ENCODE assay signal across 20 cellular contexts in genomic region chr17:41540921-41541625, GRCh38. TPM values are rescaled to one million over a fixed set of nuclear protein-coding genes. Genes with fewer than 3 reads are reported as not detected.
DNase-seq lines count a peak whose midpoint lies in the region; ATAC-seq, FAIRE-seq and TF ChIP-seq lines count a peak whose summit lies in the region.
"Had no signal": no experiment of that assay in that cellular context is flagged by ENCODE, and none has a peak within 500 bp of the region (broad histone marks: within the 10 kb centered on the region; RNA-seq: fewer than 3 reads in every experiment).

No MANE protein-coding gene starts in this region.

- TF ChIP-seq POLR2A in endothelial cell of umbilical vein (IDR thresholded peaks at IDR 0.05; ENCODE audit: low read depth, low read length), result no peak

- H3K4me3 ChIP-seq in GM23248 (no peak overlapping the region), PC-3 (ENCODE audit: low read length) (peak overlapping the region; percentile 28; the same call in 1 of the 2 replicates), endothelial cell of umbilical vein (replicated peaks in 1 of 3; ENCODE audit: insufficient read depth in 1 of 3, low read depth in 1 of 3, low read length in 3 of 3) (no peak overlapping the region)
- H3K4me3 ChIP-seq: colonic mucosa had no signal

- peak; percentile 48 for DNase-seq in GM23248
- peak; percentile 83 for DNase-seq in PC-3
- peak; percentile 37 for DNase-seq in endothelial cell of umbilical vein (ENCODE audit: low read depth, low spot score)
- peak; percentile 25 for DNase-seq in posterior vena cava (ENCODE audit: low spot score)
- no peak for DNase-seq in activated naive CD4-positive, alpha-beta T cell treated with anti-CD3 and anti-CD28 coated beads, Interleukin-2, amount 50 U/mL, for 16 hours
- no peak for DNase-seq in DMS153 (lab: John Stamatoyannopoulos, UW)
- DNase-seq: activated CD8-positive, alpha-beta memory T cell treated with anti-CD3 and anti-CD28 coated beads, Interleukin-2, amount 50 U/mL, for 48 hours; activated naive CD4-positive, alpha-beta T cell; colonic mucosa; mesendoderm; nucleus accumbens; stimulated activated CD4-positive, alpha-beta T cell treated with anti-CD3 and anti-CD28 coated beads, Interleukin-2, amount 100 ng/mL, for 24 hours had no signal

- TF ChIP-seq CTCF in PC-3 (conservative IDR thresholded peaks at IDR 0.05; ENCODE audit: low read depth, low read length) (no peak), endothelial cell of umbilical vein (IDR thresholded peaks at IDR 0.05; ENCODE audit: extremely low read depth in 1 of 2, insufficient read depth in 1 of 2, low read depth in 1 of 2, low read length in 2 of 2) (no peak)

- H3K4me2 ChIP-seq in GM23248 (ENCODE audit: unreplicated experiment) (no peak overlapping the region), PC-3 (ENCODE audit: low read length) (peak overlapping the region; percentile 69), endothelial cell of umbilical vein (ENCODE audit: insufficient read depth, low read length) (no peak overlapping the region)

- ATAC-seq in PC-3 (peak; percentile 82), HG02973 (IDR thresholded peaks at IDR 0.05; ENCODE audit: unreplicated experiment) (no peak), HG03432 (IDR thresholded peaks at IDR 0.05; ENCODE audit: unreplicated experiment) (no peak)
- ATAC-seq: sciatic nerve had no signal

- H3K9ac ChIP-seq in GM23248 (no peak overlapping the region), PC-3 (ENCODE audit: low read length) (peak overlapping the region; percentile 45; the same call in 1 of the 2 replicates), endothelial cell of umbilical vein (replicated peaks; ENCODE audit: extremely low read depth, insufficient read depth, low read length) (no peak overlapping the region)

- H3F3A ChIP-seq in GM23248 (ENCODE audit: insufficient read depth) (no peaks in the 10 kb centered on the region), PC-3 (ENCODE audit: low read length, unreplicated experiment) (no peaks in the 10 kb centered on the region)

- 79 to 80% methylated on average over 10 of the region's 10 CpGs for WGBS in GM23248 (ENCODE audit: low coverage in 1 of 2, low lambda C conversion rate in 2 of 2, missing lambda C conversion rate in 2 of 2), 2 experiments

- H3K9me3 ChIP-seq in GM23248 (ENCODE audit: low read depth), result no peaks in the 10 kb centered on the region
- H3K9me3 ChIP-seq in PC-3 (ENCODE audit: low read length), result no peaks in the 10 kb centered on the region
- no peaks in the 10 kb centered on the region for H3K9me3 ChIP-seq in endothelial cell of umbilical vein (replicated peaks; ENCODE audit: control insufficient read depth, insufficient read depth, low read length)
- H3K9me3 ChIP-seq: colonic mucosa had no signal

- no peaks in the 10 kb centered on the region for H4K20me1 ChIP-seq in GM23248 (ENCODE audit: insufficient read depth)
- no peaks in the 10 kb centered on the region for H4K20me1 ChIP-seq in PC-3 (ENCODE audit: low read length)
- H4K20me1 ChIP-seq in endothelial cell of umbilical vein (replicated peaks; ENCODE audit: control insufficient read depth, extremely low read depth, insufficient read depth, low read length), result no peaks in the 10 kb centered on the region

- no peaks in the 10 kb centered on the region for H3K9me1 ChIP-seq in endothelial cell of umbilical vein (replicated peaks; ENCODE audit: control insufficient read depth, extremely low read depth, insufficient read depth, low read length)

- POLR2A ChIA-PET in PC-3 (lab: Charles Lee; ENCODE audit: unreplicated experiment) (interaction anchor here (0.6 to 0.8 kb wide), 3 partner anchors 11 to 621 kb away, joined by 4 to 6 read pairs (median 5); no protein-coding TSS in a partner anchor), endothelial cell of umbilical vein (lab: Charles Lee) (interaction anchor here (1.0 kb wide), 1 partner anchor 19 kb away, joined by 3 read pairs; no protein-coding TSS in a partner anchor)

- intact Hi-C loops in PC-3 (cut with micrococcal nuclease) (loop anchor here (10.0 kb wide), 1 partner anchor 736 kb away; no protein-coding TSS in a partner anchor), endothelial cell of umbilical vein (cut with micrococcal nuclease) (no loop called here), posterior vena cava (cut with DNase I) (loop anchor here in 1 of 2 donors (5.0 to 10.0 kb wide), 2 partner anchors 104 to 634 kb away; no protein-coding TSS in a partner anchor)

- H3K36me3 ChIP-seq in GM23248 (ENCODE audit: low read depth), result no peaks in the 10 kb centered on the region
- H3K36me3 ChIP-seq in PC-3 (ENCODE audit: low read depth, low read length), result no peaks in the 10 kb centered on the region
- no peaks in the 10 kb centered on the region for H3K36me3 ChIP-seq in endothelial cell of umbilical vein (ENCODE audit: control insufficient read depth in 2 of 2, extremely low read depth in 1 of 2, insufficient read depth in 2 of 2, low read length in 2 of 2)
- H3K36me3 ChIP-seq: colonic mucosa had no signal

- CTCF ChIA-PET in PC-3 (lab: Charles Lee), result no interaction called here
- CTCF ChIA-PET in endothelial cell of umbilical vein (lab: Charles Lee), result interaction anchor here (0.6 to 3.3 kb wide), 11 partner anchors 8 to 219 kb away, joined by 3 to 28 read pairs (median 6); partner anchors contain the start of gene KRT19

- in situ Hi-C loops in GM23248 (cut with MboI), result no loop called here

- H2AFZ ChIP-seq in GM23248 (no peak overlapping the region), PC-3 (ENCODE audit: low read length) (no peak overlapping the region), endothelial cell of umbilical vein (ENCODE audit: low read depth, low read length) (no peak overlapping the region)

- peak; percentile 80 for FAIRE-seq in endothelial cell of umbilical vein (lab: Jason Lieb, UNC)
- FAIRE-seq: astrocyte had no signal

- peaks cover 11% of the 10 kb centered on the region; the same call in 1 of the 2 replicates for H3K4me1 ChIP-seq in GM23248 (ENCODE audit: insufficient read depth)
- H3K4me1 ChIP-seq in PC-3 (ENCODE audit: insufficient read depth, low read length), result peaks cover 64% of the 10 kb centered on the region
- H3K4me1 ChIP-seq in endothelial cell of umbilical vein (ENCODE audit: control insufficient read depth, extremely low read depth, insufficient read depth, low read length), result no peaks in the 10 kb centered on the region

- BruUV-seq in PC-3 (replicated peaks; lab: Mats Ljungman, UMichigan) (no TSS peak), endothelial cell of umbilical vein (replicated peaks; lab: Mats Ljungman, UMichigan) (no TSS peak)

- no peak overlapping the region for H3K27ac ChIP-seq in GM23248
- peak overlapping the region; percentile 85 for H3K27ac ChIP-seq in PC-3 (ENCODE audit: low read length)
- no peak overlapping the region for H3K27ac ChIP-seq in endothelial cell of umbilical vein (ENCODE audit: insufficient read depth, low read depth, low read length)
- H3K27ac ChIP-seq: colonic mucosa, HL-60 had no signal

- H3K27me3 ChIP-seq in GM23248 (replicated peaks; ENCODE audit: insufficient read depth) (no peaks in the 10 kb centered on the region), PC-3 (ENCODE audit: low read length) (no peaks in the 10 kb centered on the region), endothelial cell of umbilical vein (ENCODE audit: control insufficient read depth in 2 of 2, insufficient read depth in 2 of 2, low read length in 2 of 2) (no peaks in the 10 kb centered on the region)
- H3K27me3 ChIP-seq: colonic mucosa had no signal

- H3K9me2 ChIP-seq in GM23248 (ENCODE audit: insufficient read depth) (no peaks in the 10 kb centered on the region), PC-3 (replicated peaks; ENCODE audit: low read length) (no peaks in the 10 kb centered on the region)

- H3K79me2 ChIP-seq in GM23248 (ENCODE audit: insufficient read depth), result no peaks in the 10 kb centered on the region
- H3K79me2 ChIP-seq in PC-3 (ENCODE audit: low read length), result 0 out of 2 replicates have a peak, but pooled peaks cover 5% of the 10 kb centered on the region
- no peaks in the 10 kb centered on the region for H3K79me2 ChIP-seq in endothelial cell of umbilical vein (ENCODE audit: control insufficient read depth, insufficient read depth, low read length)

- dilution Hi-C loops in endothelial cell of umbilical vein (cut with MboI; ENCODE audit: extremely low pct_ligation_motif_present, low sequenced_read_pairs), result no loop called here

RNA-seq across cellular contexts. Expression of gene KRT19, which starts 13.0 kb away (rescaled TPM):
- total RNA-seq in GM23248 (2014; rRNA removed; shearing (Covaris generic)), result 65.4 and 71.5 TPM in 2 replicates
- polyA plus RNA-seq in GM23248 (2016; fragmentation: Nextera tagmentation; extraction: Ambion mirVana) (95.5 and 100 TPM in 2 replicates), endothelial cell of umbilical vein (12.9 and 20.1 TPM in 2 replicates)
- total RNA-seq in PC-3 (2014; rRNA removed) (2,299 and 2,451 TPM in 2 replicates), endothelial cell of umbilical vein (14.9 and 23.3 TPM in 2 replicates), posterior vena cava (1 to 10 TPM; 1.6 to 3.6 TPM)
- polyA plus RNA-seq in endothelial cell of umbilical vein (2011; cell fraction: cytosol; rRNA removed), result 17.1 and 19.9 TPM in 2 replicates
- 9.5 and 9.8 TPM in 2 replicates for polyA plus RNA-seq in endothelial cell of umbilical vein (2011; cell fraction: nucleus; rRNA removed)
- polyA plus RNA-seq in endothelial cell of umbilical vein (2012), result 19.1 and 37.7 TPM in 2 replicates
- 8.2 and 10.9 TPM in 2 replicates for polyA minus RNA-seq in endothelial cell of umbilical vein
- polyA minus RNA-seq in endothelial cell of umbilical vein (2011; cell fraction: cytosol; rRNA and poly(A)+ RNA removed), result 92.4 TPM
- polyA minus RNA-seq in endothelial cell of umbilical vein (2011; cell fraction: nucleus; rRNA and poly(A)+ RNA removed), result 1.8 and 2.8 TPM in 2 replicates
- total RNA-seq: OCI-LY7, SK-MEL-5 had no signal

RNA-seq across cellular contexts. Expression of gene KRT15, which starts 22.4 kb away (rescaled TPM):
- 0.65 and 1.1 TPM in 2 replicates for total RNA-seq in GM23248 (2014; rRNA removed; shearing (Covaris generic))
- polyA plus RNA-seq in GM23248 (2016; fragmentation: Nextera tagmentation; extraction: Ambion mirVana) (2.3 and 2.7 TPM in 2 replicates), endothelial cell of umbilical vein (0.68 and 0.83 TPM in 2 replicates)
- total RNA-seq in PC-3 (2014; rRNA removed) (121 and 144 TPM in 2 replicates), endothelial cell of umbilical vein (2.8 TPM in 2 replicates), posterior vena cava (not detected)
- 1.7 and 2.4 TPM in 2 replicates for polyA plus RNA-seq in endothelial cell of umbilical vein (2011; cell fraction: cytosol; rRNA removed)
- 2.2 and 3.1 TPM in 2 replicates for polyA plus RNA-seq in endothelial cell of umbilical vein (2011; cell fraction: nucleus; rRNA removed)
- 3.1 and 10.7 TPM in 2 replicates for polyA plus RNA-seq in endothelial cell of umbilical vein (2012)
- 0.76 and 1.6 TPM in 2 replicates for polyA minus RNA-seq in endothelial cell of umbilical vein
- 2.3 TPM for polyA minus RNA-seq in endothelial cell of umbilical vein (2011; cell fraction: cytosol; rRNA and poly(A)+ RNA removed)
- 0.29 and 0.43 TPM in 2 replicates for polyA minus RNA-seq in endothelial cell of umbilical vein (2011; cell fraction: nucleus; rRNA and poly(A)+ RNA removed)
- total RNA-seq: OCI-LY7 had no signal

RNA-seq across cellular contexts. Expression of gene KRT9, which starts 30.8 kb away (rescaled TPM):
- total RNA-seq in GM23248 (2014; rRNA removed; shearing (Covaris generic)), result not detected in 2 replicates
- polyA plus RNA-seq in GM23248 (2016; fragmentation: Nextera tagmentation; extraction: Ambion mirVana) (not detected in 2 replicates), endothelial cell of umbilical vein (not detected in 2 replicates)
- total RNA-seq in PC-3 (2014; rRNA removed) (1.0 TPM in 1 of 2 replicates, not detected in the other), endothelial cell of umbilical vein (not detected in 2 replicates), posterior vena cava (not detected)
- not detected in 2 replicates for polyA plus RNA-seq in endothelial cell of umbilical vein (2011; cell fraction: cytosol; rRNA removed)
- polyA plus RNA-seq in endothelial cell of umbilical vein (2011; cell fraction: nucleus; rRNA removed), result not detected in 2 replicates
- polyA plus RNA-seq in endothelial cell of umbilical vein (2012), result not detected in 2 replicates
- polyA minus RNA-seq in endothelial cell of umbilical vein, result not detected in 2 replicates
- not detected for polyA minus RNA-seq in endothelial cell of umbilical vein (2011; cell fraction: cytosol; rRNA and poly(A)+ RNA removed)
- not detected in 2 replicates for polyA minus RNA-seq in endothelial cell of umbilical vein (2011; cell fraction: nucleus; rRNA and poly(A)+ RNA removed)
- total RNA-seq: colonic mucosa, NCI-H460, OCI-LY7, sciatic nerve, SK-MEL-5 had no signal

RNA-seq across cellular contexts. Expression of gene KRT13, which starts 35.7 kb away (rescaled TPM):
- 0.76 TPM in 1 of 2 replicates, not detected in the other for total RNA-seq in GM23248 (2014; rRNA removed; shearing (Covaris generic))
- not detected in 2 replicates for polyA plus RNA-seq in GM23248 (2016; fragmentation: Nextera tagmentation; extraction: Ambion mirVana)
- total RNA-seq in PC-3 (2014; rRNA removed), result 1.4 TPM in 2 replicates
- not detected in 2 replicates for total RNA-seq in endothelial cell of umbilical vein
- not detected in 2 replicates for polyA plus RNA-seq in endothelial cell of umbilical vein
- not detected in 2 replicates for polyA plus RNA-seq in endothelial cell of umbilical vein (2011; cell fraction: cytosol; rRNA removed)
- not detected in 2 replicates for polyA plus RNA-seq in endothelial cell of umbilical vein (2011; cell fraction: nucleus; rRNA removed)
- not detected in 2 replicates for polyA plus RNA-seq in endothelial cell of umbilical vein (2012)
- polyA minus RNA-seq in endothelial cell of umbilical vein, result not detected in 2 replicates
- not detected for polyA minus RNA-seq in endothelial cell of umbilical vein (2011; cell fraction: cytosol; rRNA and poly(A)+ RNA removed)
- polyA minus RNA-seq in endothelial cell of umbilical vein (2011; cell fraction: nucleus; rRNA and poly(A)+ RNA removed), result not detected in 2 replicates
- total RNA-seq in posterior vena cava, result not detected
- total RNA-seq: astrocyte, NCI-H460, OCI-LY7, SK-MEL-5 had no signal

RNA-seq across cellular contexts. Expression of gene KRT14, which starts 45.6 kb away (rescaled TPM):
- total RNA-seq in GM23248 (2014; rRNA removed; shearing (Covaris generic)), result 0.25 TPM in 1 of 2 replicates, not detected in the other
- polyA plus RNA-seq in GM23248 (2016; fragmentation: Nextera tagmentation; extraction: Ambion mirVana), result 0.90 and 0.93 TPM in 2 replicates
- 0.15 TPM in 1 of 2 replicates, not detected in the other for total RNA-seq in PC-3 (2014; rRNA removed)
- total RNA-seq in endothelial cell of umbilical vein, result 0.18 and 0.66 TPM in 2 replicates
- 0.11 and 0.12 TPM in 2 replicates for polyA plus RNA-seq in endothelial cell of umbilical vein
- not detected in 2 replicates for polyA plus RNA-seq in endothelial cell of umbilical vein (2011; cell fraction: cytosol; rRNA removed)
- polyA plus RNA-seq in endothelial cell of umbilical vein (2011; cell fraction: nucleus; rRNA removed), result 2.9 TPM in 1 of 2 replicates, not detected in the other
- not detected in 2 replicates for polyA plus RNA-seq in endothelial cell of umbilical vein (2012)
- 0.42 and 0.61 TPM in 2 replicates for polyA minus RNA-seq in endothelial cell of umbilical vein
- not detected for polyA minus RNA-seq in endothelial cell of umbilical vein (2011; cell fraction: cytosol; rRNA and poly(A)+ RNA removed)
- 0.34 and 0.48 TPM in 2 replicates for polyA minus RNA-seq in endothelial cell of umbilical vein (2011; cell fraction: nucleus; rRNA and poly(A)+ RNA removed)
- 1 to 10 TPM; 1.3 to 2.0 TPM for total RNA-seq in posterior vena cava
- total RNA-seq: colonic mucosa, NCI-H460, SK-MEL-5 had no signal

Comparison
In these comparisons a context has a peak if more than half of its experiments do, and no peak if none do; other contexts are left out.
1. DNase-seq: peak in GM23248 (single experiment), PC-3 (single experiment), endothelial cell of umbilical vein (single experiment) and posterior vena cava (single experiment); none in activated naive CD4-positive, alpha-beta T cell treated with anti-CD3 and anti-CD28 coated beads, Interleukin-2, amount 50 U/mL, for 16 hours (single experiment) and DMS153 (single experiment).
2. RNA of gene KRT19, which starts 13.0 kb away (total RNA-seq): 2,299 to 2,451 TPM in PC-3; 65.4 to 71.5 TPM in GM23248, 14.9 to 23.3 TPM in endothelial cell of umbilical vein and 1.6 to 3.6 TPM in posterior vena cava; every median in the first group is over 10 times any median in the second.
3. RNA of gene KRT15, which starts 22.4 kb away (total RNA-seq): 121 to 144 TPM in PC-3; 2.8 TPM in endothelial cell of umbilical vein, 0.65 to 1.1 TPM in GM23248 and not detected in posterior vena cava; every median in the first group is over 10 times any median in the second.